ENCODE assay signal across 13 cellular contexts in the genomic region with DNA sequence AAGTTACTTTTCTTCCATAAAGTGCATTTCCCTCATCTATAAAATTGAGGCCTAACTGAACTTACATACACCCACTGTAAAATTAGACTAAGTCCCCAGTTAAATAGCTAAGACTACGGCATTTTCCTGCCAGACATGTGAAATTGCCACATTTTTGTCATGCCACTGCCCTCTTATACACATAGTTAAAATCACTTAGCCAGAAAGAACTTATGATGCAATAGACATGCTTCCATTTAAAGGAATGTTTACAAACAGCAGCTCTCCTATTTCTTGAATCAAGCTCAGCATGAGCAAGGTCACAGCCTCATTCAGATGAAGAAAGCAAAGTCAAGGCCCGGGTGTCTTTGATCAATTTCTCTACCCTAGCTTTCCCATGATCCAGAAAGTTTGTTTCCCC.
DNase-seq lines count a peak whose midpoint lies in the region; ATAC-seq, FAIRE-seq and TF ChIP-seq lines count a peak whose summit lies in the region.
"Had no signal": no experiment of that assay in that cellular context is flagged by ENCODE, and none has a peak within 500 bp of the region (broad histone marks: within the 10 kb centered on the region; RNA-seq: fewer than 3 reads in every experiment).

No MANE protein-coding gene starts in this region.

- H2AFZ ChIP-seq in astrocyte (ENCODE audit: low read depth, low read length) (no peak overlapping the region), hepatocyte (no peak overlapping the region)

- ATAC-seq in HG02763 (IDR thresholded peaks at IDR 0.05; ENCODE audit: unreplicated experiment) (no peak), GM18868 (IDR thresholded peaks at IDR 0.05; ENCODE audit: unreplicated experiment) (no peak)
- ATAC-seq: CD8-positive, alpha-beta T cell had no signal

- peaks cover 4% of the 10 kb centered on the region for H3K9me3 Mint-ChIP-seq in astrocyte (ENCODE audit: unreplicated experiment)
- H3K9me3 Mint-ChIP-seq: CD8-positive, alpha-beta T cell; endodermal cell had no signal

- no peaks in the 10 kb centered on the region for H3K27me3 ChIP-seq in astrocyte (ENCODE audit: insufficient read depth, low read length)
- no peaks in the 10 kb centered on the region for H3K27me3 ChIP-seq in hepatocyte

- H3K9me3 ChIP-seq in astrocyte (ENCODE audit: insufficient read depth, low read depth, low read length): no peaks in the 10 kb centered on the region
- H3K9me3 ChIP-seq in hepatocyte (ENCODE audit: low read depth): no peaks in the 10 kb centered on the region

- H3K4me1 Mint-ChIP-seq in astrocyte (ENCODE audit: low read depth, unreplicated experiment): peaks cover 38% of the 10 kb centered on the region

- H3K27ac ChIP-seq in astrocyte (ENCODE audit: low read depth, low read length) (no peak overlapping the region), hepatocyte (no peak overlapping the region)
- H3K27ac ChIP-seq: VCaP had no signal

- no peaks in the 10 kb centered on the region for H3K36me3 Mint-ChIP-seq in astrocyte (ENCODE audit: low read depth, unreplicated experiment)

- H3K4me2 ChIP-seq in astrocyte (ENCODE audit: low read length) (no peak overlapping the region), hepatocyte (no peak overlapping the region)

- H3K79me2 ChIP-seq in astrocyte (ENCODE audit: insufficient read depth, low read length): no peaks in the 10 kb centered on the region
- no peaks in the 10 kb centered on the region for H3K79me2 ChIP-seq in hepatocyte

- TF ChIP-seq CTCF in astrocyte (IDR thresholded peaks at IDR 0.05; ENCODE audit: insufficient read depth, low read depth, low read length) (no peak), hepatocyte (IDR thresholded peaks at IDR 0.05; ENCODE audit: poor library complexity) (no peak), retinal pigment epithelial cell (conservative IDR thresholded peaks at IDR 0.05; ENCODE audit: low read depth, low read length) (no peak)

- H3K4me3 ChIP-seq in astrocyte (ENCODE audit: insufficient read depth, low read depth, low read length): no peak overlapping the region
- no peak overlapping the region for H3K4me3 ChIP-seq in hepatocyte
- H3K4me3 ChIP-seq in retinal pigment epithelial cell (ENCODE audit: low read length): no peak overlapping the region

- H3K36me3 ChIP-seq in astrocyte (ENCODE audit: insufficient read depth, low read length): no peaks in the 10 kb centered on the region
- H3K36me3 ChIP-seq in hepatocyte (replicated peaks; ENCODE audit: insufficient read depth, low read depth): no peaks in the 10 kb centered on the region

- 49% methylated on average over 2 of the region's 2 CpGs for WGBS in hepatocyte (ENCODE audit: low lambda C conversion rate, missing lambda C conversion rate)

- no peak for FAIRE-seq in astrocyte (lab: Jason Lieb, UNC)

- no peaks in the 10 kb centered on the region for H3K27me3 Mint-ChIP-seq in astrocyte (ENCODE audit: low read depth, unreplicated experiment)

- no peaks in the 10 kb centered on the region for H3K4me1 ChIP-seq in astrocyte (ENCODE audit: insufficient read depth, low read length)
- H3K4me1 ChIP-seq in hepatocyte (ENCODE audit: insufficient read depth): peaks cover 8% of the 10 kb centered on the region

- DNase-seq in ELR (ENCODE audit: low read depth): peak; percentile 8
- peak; percentile 64 for DNase-seq in astrocyte (ENCODE audit: low read depth)
- DNase-seq in hepatocyte (ENCODE audit: low spot score): peak; percentile 11
- DNase-seq in retinal pigment epithelial cell (ENCODE audit: low read depth): peak; percentile 82
- DNase-seq in hypothalamus (lab: John Stamatoyannopoulos, UW): no peak
- no peak for DNase-seq in D341Med (ENCODE audit: low spot score)
- DNase-seq: CD8-positive, alpha-beta T cell; endodermal cell; NCI-H1105; SHP77 treated with DMSO at 0.1 percent for 48 hours had no signal

- peak overlapping the region; percentile 67 for H3K27ac Mint-ChIP-seq in astrocyte (ENCODE audit: unreplicated experiment)
- H3K27ac Mint-ChIP-seq: CD8-positive, alpha-beta T cell; endodermal cell had no signal

- H3K9ac ChIP-seq in astrocyte (ENCODE audit: low read length): no peak overlapping the region

- H4K20me1 ChIP-seq in astrocyte (ENCODE audit: insufficient read depth, low read length): no peaks in the 10 kb centered on the region
- H4K20me1 ChIP-seq in hepatocyte (ENCODE audit: insufficient read depth, poor library complexity, severe bottlenecking): no peaks in the 10 kb centered on the region

- peak overlapping the region; percentile 4 for H3K4me3 Mint-ChIP-seq in astrocyte (ENCODE audit: unreplicated experiment)
- H3K4me3 Mint-ChIP-seq: CD8-positive, alpha-beta T cell; endodermal cell had no signal

- no peaks in the 10 kb centered on the region for H3K9me2 ChIP-seq in hepatocyte (replicated peaks; ENCODE audit: insufficient read depth)

Comparison
In these comparisons a context has a peak if more than half of its experiments do, and no peak if none do; other contexts are left out.
1. DNase-seq: peak in ELR (single experiment), astrocyte (single experiment), hepatocyte (single experiment) and retinal pigment epithelial cell (single experiment); none in hypothalamus (0 of 51) and D341Med (single experiment).